In the genomic region with DNA sequence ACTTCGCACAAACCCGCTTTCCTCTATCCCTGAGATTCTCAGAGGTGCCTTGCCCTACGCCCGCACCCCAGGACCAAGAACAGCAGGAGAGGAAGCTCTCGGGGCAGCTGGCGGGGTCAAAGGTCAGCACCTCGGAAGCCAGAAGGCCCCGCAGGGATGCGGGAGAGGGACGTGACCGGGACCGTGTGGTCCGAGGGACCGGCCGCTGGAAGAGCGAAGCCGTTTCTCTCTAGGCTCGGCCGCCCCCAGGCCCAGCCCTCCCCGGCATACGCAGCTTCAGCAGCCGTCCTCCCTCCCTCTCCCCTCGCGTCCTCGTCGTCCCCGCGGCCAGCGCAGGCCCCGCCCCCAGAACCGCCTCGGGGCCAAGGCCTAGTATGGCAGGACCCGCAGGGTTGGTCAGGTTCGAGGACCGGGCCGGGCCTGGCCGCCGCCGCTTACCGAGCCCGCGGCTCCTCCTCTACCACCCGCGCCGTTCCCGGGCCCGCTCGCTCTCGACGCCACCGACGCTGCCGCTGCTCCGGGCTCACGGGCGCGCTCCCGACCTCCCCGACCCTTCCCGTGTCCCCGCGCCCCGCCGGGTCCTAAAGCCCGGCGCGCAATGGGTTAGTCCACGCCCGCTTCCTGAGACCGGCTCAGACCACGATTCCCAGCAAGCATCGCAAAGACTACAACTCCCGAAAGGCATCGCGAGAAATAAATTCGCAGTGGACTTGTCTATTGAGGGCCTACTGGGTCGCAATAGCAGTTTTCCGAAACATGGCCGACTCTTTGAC, we compare ENCODE assay signal across 8 cellular contexts. TPM values are rescaled to one million over a fixed set of nuclear protein-coding genes. Genes with fewer than 3 reads are reported as not detected.
DNase-seq lines count a peak whose midpoint lies in the region; ATAC-seq and TF ChIP-seq lines count a peak whose summit lies in the region.

Gene ARMH3, minus strand, starts transcription at position 527 of the 773 bp plus-strand sequence. CDS start 16,059 bp downstream, outside the sequence.

- in situ Hi-C loops in IMR-90 (cut with MboI; ENCODE audit: low sequenced_read_pairs): no loop called here

- H4K20me1 ChIP-seq in IMR-90 (ENCODE audit: insufficient read depth, low read length) (peaks cover 7% of the 10 kb centered on the region), PC-3 (ENCODE audit: low read length) (no peaks in the 10 kb centered on the region)

- no peaks in the 10 kb centered on the region for H3K9me2 ChIP-seq in PC-3 (replicated peaks; ENCODE audit: low read length)

- intact Hi-C loops in IMR-90 (cut with micrococcal nuclease): no loop called here
- intact Hi-C loops in PC-3 (cut with micrococcal nuclease): no loop called here

- H3K79me2 ChIP-seq in PC-3 (ENCODE audit: low read length): peaks cover 46% of the 10 kb centered on the region

- TF ChIP-seq POLR2A in IMR-90 (IDR thresholded peaks at IDR 0.05; ENCODE audit: low read depth, low read length) (0 out of 2 replicates have a peak, but pooled peaks have one; percentile 48), erythroblast (IDR thresholded peaks at IDR 0.05; ENCODE audit: low read length) (peak; percentile 68)

- H2BK5ac ChIP-seq in IMR-90 (ENCODE audit: low read depth, low read length, poor library complexity, severe bottlenecking): peak within 1 kb of the TSS; percentile 93

- peak within 1 kb of the TSS; percentile 86 for H3K4ac ChIP-seq in IMR-90 (ENCODE audit: low read depth, low read length)

- H3K56ac ChIP-seq in IMR-90 (ENCODE audit: extremely low read depth, insufficient read depth, low read length): peak within 1 kb of the TSS; percentile 7

- peak within 1 kb of the TSS; percentile 53 for H4K91ac ChIP-seq in IMR-90 (ENCODE audit: insufficient read depth, low read depth, low read length)

- peak within 1 kb of the TSS; percentile 85 for H2AK5ac ChIP-seq in IMR-90 (ENCODE audit: low read depth, low read length)

- no peaks in the 10 kb centered on the region for H3K27me3 ChIP-seq in IMR-90 (ENCODE audit: control insufficient read depth, insufficient read depth, low read length)
- H3K27me3 ChIP-seq in PC-3 (ENCODE audit: low read length): no peaks in the 10 kb centered on the region
- H3K27me3 ChIP-seq in mucosa of rectum (ENCODE audit: control insufficient read depth in 2 of 2, insufficient read depth in 2 of 2, low read length in 2 of 2): no peaks in the 10 kb centered on the region

- H3K4me2 ChIP-seq in IMR-90 (ENCODE audit: low read depth, low read length): peak within 1 kb of the TSS; percentile 99
- H3K4me2 ChIP-seq in PC-3 (ENCODE audit: low read length): peak within 1 kb of the TSS; percentile 87

- CTCF ChIA-PET in IMR-90 (lab: Yijun Ruan, JAX) (no interaction called here), PC-3 (lab: Charles Lee) (interaction anchor here (0.6 kb wide), 1 partner anchor 45 kb away, joined by 3 read pairs; no protein-coding TSS in a partner anchor)

- H3K18ac ChIP-seq in IMR-90 (ENCODE audit: low read depth, low read length): peak within 1 kb of the TSS; percentile 68

- H3K9me3 ChIP-seq in IMR-90 (ENCODE audit: control insufficient read depth, insufficient read depth, low read length): no peaks in the 10 kb centered on the region
- no peaks in the 10 kb centered on the region for H3K9me3 ChIP-seq in PC-3 (ENCODE audit: low read length)
- H3K9me3 ChIP-seq in mucosa of rectum (ENCODE audit: control insufficient read depth in 2 of 2, low read length in 2 of 2): no peaks in the 10 kb centered on the region

- TF ChIP-seq CTCF in IMR-90 (conservative IDR thresholded peaks at IDR 0.05; ENCODE audit: low read depth, low read length) (no peak), PC-3 (conservative IDR thresholded peaks at IDR 0.05; ENCODE audit: low read depth, low read length) (no peak)

- H2BK120ac ChIP-seq in IMR-90 (ENCODE audit: low read depth, low read length): peak within 1 kb of the TSS; percentile 43; the same call in 1 of the 2 replicates

- POLR2A ChIA-PET in IMR-90 (lab: Charles Lee; ENCODE audit: unreplicated experiment) (interaction anchor here (0.6 kb wide), 1 partner anchor 57 kb away, joined by 31 read pairs; no protein-coding TSS in a partner anchor), PC-3 (lab: Charles Lee; ENCODE audit: unreplicated experiment) (interaction anchor here (0.6 kb wide), 1 partner anchor 10 kb away, joined by 4 read pairs; no protein-coding TSS in a partner anchor)

- H3K79me1 ChIP-seq in IMR-90 (ENCODE audit: low read depth in 1 of 2, low read length in 2 of 2): peaks cover 12 to 44% of the 10 kb centered on the region in 2 experiments

- TF ChIP-seq RAD21 in IMR-90 (IDR thresholded peaks at IDR 0.05; ENCODE audit: low read length): no peak

- no peaks in the 10 kb centered on the region for H3K9me1 ChIP-seq in IMR-90 (ENCODE audit: insufficient read depth, low read length)

- peak within 1 kb of the TSS; percentile 58 for H4K5ac ChIP-seq in IMR-90 (ENCODE audit: low read depth, low read length)

- peak; percentile 98 for DNase-seq in DMS 273 (lab: John Stamatoyannopoulos, UW; ENCODE audit: unreplicated experiment)
- DNase-seq in IMR-90: peak; percentile 97
- peak; percentile 94 for DNase-seq in PC-3
- peak; percentile 88 for DNase-seq in activated T-cell treated with anti-CD3 and anti-CD28 coated beads for 48 hours (ENCODE audit: low read depth)
- peak; percentile 96 to 98 for DNase-seq in erythroblast (lab: John Stamatoyannopoulos, UW)
- peak; percentile 92 for DNase-seq in stimulated activated CD8-positive, alpha-beta memory T cell treated with anti-CD3 and anti-CD28 coated beads, Interleukin-4, amount 100 ng/mL, for 48 hours

- peak within 1 kb of the TSS; percentile 12; the same call in 1 of the 3 replicates for H2BK15ac ChIP-seq in IMR-90 (ENCODE audit: low read depth, low read length)

- H3K27ac ChIP-seq in IMR-90 (ENCODE audit: insufficient read depth, low read length): peak within 1 kb of the TSS; percentile 88
- peak within 1 kb of the TSS; percentile 34 for H3K27ac ChIP-seq in PC-3 (ENCODE audit: low read length)
- H3K27ac ChIP-seq in mucosa of rectum (ENCODE audit: low read depth in 2 of 2, low read length in 2 of 2): peak within 1 kb of the TSS; percentile 92 to 94

- H2AFZ ChIP-seq in IMR-90 (replicated peaks; ENCODE audit: low read length, poor library complexity) (peak within 1 kb of the TSS; percentile 98), PC-3 (ENCODE audit: low read length) (peak within 1 kb of the TSS; percentile 94)

- 1% methylated on average over 12 of the region's 79 CpGs; no CpG with 5 or more reads in 1 of the 2 experiments for WGBS in IMR-90 (ENCODE audit: extremely low coverage in 2 of 2, insufficient read length in 1 of 2), 2 experiments

- BruUV-seq in IMR-90 (replicated peaks; lab: Mats Ljungman, UMichigan) (no TSS peak), PC-3 (replicated peaks; lab: Mats Ljungman, UMichigan) (TSS peak; percentile 60)

- H3K4me3 ChIP-seq in IMR-90 (ENCODE audit: insufficient read depth, low read depth, low read length) (peak within 1 kb of the TSS; percentile 82), PC-3 (ENCODE audit: low read length) (peak within 1 kb of the TSS; percentile 97), mucosa of rectum (ENCODE audit: low read length in 2 of 2) (peak within 1 kb of the TSS; percentile 77 to 98)

- H3K36me3 ChIP-seq in IMR-90 (ENCODE audit: control insufficient read depth, insufficient read depth, low read length) (no peaks in the 10 kb centered on the region), PC-3 (ENCODE audit: low read depth, low read length) (no peaks in the 10 kb centered on the region), mucosa of rectum (ENCODE audit: control insufficient read depth in 2 of 2, insufficient read depth in 2 of 2, low read length in 2 of 2) (no peaks in the 10 kb centered on the region)

- H3K14ac ChIP-seq in IMR-90 (replicated peaks; ENCODE audit: low read depth, low read length): peak within 1 kb of the TSS; percentile 62

- H3K23ac ChIP-seq in IMR-90 (ENCODE audit: low read depth, low read length): peak within 1 kb of the TSS; percentile 49; the same call in 1 of the 2 replicates

- peak within 1 kb of the TSS; percentile 88 to 98 for H4K8ac ChIP-seq in IMR-90 (ENCODE audit: low read depth in 2 of 2, low read length in 2 of 2)

- dilution Hi-C loops in IMR-90 (cut with HindIII; ENCODE audit: low sequenced_read_pairs, unreplicated experiment): no loop called here

- ATAC-seq in GM21526 (IDR thresholded peaks at IDR 0.05; ENCODE audit: low FRiP score, unreplicated experiment): peak; percentile 87
- ATAC-seq in IMR-90 (ENCODE audit: low read depth): peak; percentile 98
- peak; percentile 97 for ATAC-seq in PC-3

- H2AK9ac ChIP-seq in IMR-90 (replicated peaks; ENCODE audit: low read depth, low read length, poor library complexity): peak within 1 kb of the TSS; percentile 85

- H3F3A ChIP-seq in PC-3 (ENCODE audit: low read length, unreplicated experiment): no peaks in the 10 kb centered on the region

- H3K4me1 ChIP-seq in IMR-90 (ENCODE audit: control insufficient read depth, insufficient read depth, low read length) (no peaks in the 10 kb centered on the region), PC-3 (ENCODE audit: insufficient read depth, low read length) (no peaks in the 10 kb centered on the region), mucosa of rectum (ENCODE audit: control insufficient read depth in 2 of 2, insufficient read depth in 2 of 2, low read length in 2 of 2) (peaks cover 0 to 4% of the 10 kb centered on the region in 2 donors)

- H2BK20ac ChIP-seq in IMR-90 (ENCODE audit: low read depth, low read length): no peak within 1 kb of the TSS

- H3K9ac ChIP-seq in IMR-90 (ENCODE audit: low read depth, low read length) (peak within 1 kb of the TSS; percentile 85), PC-3 (ENCODE audit: low read length) (peak within 1 kb of the TSS; percentile 82), mucosa of rectum (ENCODE audit: low read depth in 1 of 2, low read length in 2 of 2) (peak within 1 kb of the TSS; percentile 71 to 97)

TF ChIP-seq in IMR-90, 13 proteins besides CTCF, POLR2A, EP300 and RAD21 (continues in another document):
- no peak for TF ChIP-seq FOS (IDR thresholded peaks at IDR 0.05; ENCODE audit: low read depth, low read length)
- TF ChIP-seq MAFK (IDR thresholded peaks at IDR 0.05; ENCODE audit: low read depth, low read length): 0 out of 2 replicates have a peak, but pooled peaks have one; percentile 8
- TF ChIP-seq RFX5 (IDR thresholded peaks at IDR 0.05; ENCODE audit: low read depth, low read length): no peak
- peak; percentile 73 for TF ChIP-seq BHLHE40 (IDR thresholded peaks at IDR 0.05; ENCODE audit: low read depth, low read length)
- TF ChIP-seq MAZ (IDR thresholded peaks at IDR 0.05; ENCODE audit: borderline replicate concordance, low read depth, low read length): peak; percentile 85
- no peak for TF ChIP-seq CHD1 (IDR thresholded peaks at IDR 0.05; ENCODE audit: low read depth, low read length)
- TF ChIP-seq SMC3 (IDR thresholded peaks at IDR 0.05; ENCODE audit: low read depth, low read length): no peak

RNA-seq across cellular contexts. Expression of gene ARMH3, which starts in this region (rescaled TPM):
- total RNA-seq in IMR-90 (2012; rRNA removed): 13.1 and 20.6 TPM in 2 replicates
- polyA plus RNA-seq in IMR-90 (2012; rRNA removed): 12.1 and 12.5 TPM in 2 replicates
- polyA plus RNA-seq in IMR-90 (2012; cell fraction: cytosol; rRNA removed): 7.1 and 7.3 TPM in 2 replicates
- polyA plus RNA-seq in IMR-90 (2012; cell fraction: nucleus; rRNA removed; ENCODE audit: low replicate concordance): 10.5 and 18.9 TPM in 2 replicates
- 7.8 and 9.7 TPM in 2 replicates for total RNA-seq in PC-3 (2014; rRNA removed)

Comparison
In these comparisons a context has a peak if more than half of its experiments do, and no peak if none do; other contexts are left out.
1. Peak in every context shown above with its lines: DNase-seq, ATAC-seq, H3K4me3 ChIP-seq and H3K27ac ChIP-seq.
2. H3K27ac ChIP-seq: peak in every context shown above with its lines; median percentile 93 in mucosa of rectum; 88 in IMR-90; 34 in PC-3.